In genomic region chr10:71850745-71851629, GRCh38 we compare ENCODE assay signal across 8 cellular contexts. TPM values are rescaled to one million over a fixed set of nuclear protein-coding genes. Genes with fewer than 3 reads are reported as not detected.
DNase-seq lines count a peak whose midpoint lies in the region; ATAC-seq and TF ChIP-seq lines count a peak whose summit lies in the region.

TSS of gene PSAP (minus strand) at chr10:71851251. CDS start at chr10:71851221, 30 bp downstream.

- H3K4me3 ChIP-seq in Jurkat, Clone E6-1 (ENCODE audit: low read length) = peak within 1 kb of the TSS; percentile 98
- H3K4me3 ChIP-seq in PC-9 (peak within 1 kb of the TSS; percentile 87), mucosa of descending colon (peak within 1 kb of the TSS; percentile 95)

- ATAC-seq in GM21619 (IDR thresholded peaks at IDR 0.05; ENCODE audit: unreplicated experiment) (peak; percentile 95), mucosa of descending colon (peak; percentile 98)

- H3K9me2 ChIP-seq in PC-9 (ENCODE audit: insufficient read depth) = no peaks in the 10 kb centered on the region

- H3K4me1 ChIP-seq in PC-9 (replicated peaks; ENCODE audit: insufficient read depth) (peaks cover 46% of the 10 kb centered on the region), mucosa of descending colon (ENCODE audit: low read depth) (peaks cover 7% of the 10 kb centered on the region)

- H3K36me3 ChIP-seq in PC-9 (ENCODE audit: low read depth) = no peaks in the 10 kb centered on the region
- H3K36me3 ChIP-seq in mucosa of descending colon (ENCODE audit: low read depth) = no peaks in the 10 kb centered on the region

- H2AFZ ChIP-seq in PC-9 = peak within 1 kb of the TSS; percentile 74

- no TSS peak for BruUV-seq in PC-9 (replicated peaks; lab: Mats Ljungman, UMichigan)

- H3F3A ChIP-seq in PC-9 (ENCODE audit: insufficient read depth, low read depth) = peaks cover 9% of the 10 kb centered on the region; the same call in 1 of the 2 replicates

- H3K27ac ChIP-seq in PC-9 (peak within 1 kb of the TSS; percentile 76), epithelial cell of prostate (peak within 1 kb of the TSS; percentile 85)

- no peaks in the 10 kb centered on the region for H3K27me3 ChIP-seq in PC-9 (ENCODE audit: insufficient read depth, low read depth)

- no peaks in the 10 kb centered on the region for H3K9me3 ChIP-seq in PC-9 (ENCODE audit: insufficient read depth, low read depth)
- H3K9me3 ChIP-seq in mucosa of descending colon = no peaks in the 10 kb centered on the region

- intact Hi-C loops in PC-9 (cut with micrococcal nuclease; ENCODE audit: unreplicated experiment) = loop anchor here (1.0 kb wide), 2 partner anchors 9 to 13 kb away; no protein-coding TSS in a partner anchor
- intact Hi-C loops in mucosa of descending colon (cut with DNase I, micrococcal nuclease) = no loop called here

- H3K4me2 ChIP-seq in PC-9 = peak within 1 kb of the TSS; percentile 98

- TF ChIP-seq CTCF in PC-9 (conservative IDR thresholded peaks at IDR 0.05) = no peak
- TF ChIP-seq CTCF in mucosa of descending colon (IDR thresholded peaks at IDR 0.05) = no peak

- CTCF ChIA-PET in PC-9 (lab: Charles Lee) = interaction anchor here (0.5 to 0.9 kb wide), 4 partner anchors 45 to 950 kb away, joined by 3 to 15 read pairs (median 3); no protein-coding TSS in a partner anchor

- peaks cover 29% of the 10 kb centered on the region for H4K20me1 ChIP-seq in PC-9 (ENCODE audit: insufficient read depth)

- peaks cover 50% of the 10 kb centered on the region for H3K79me2 ChIP-seq in PC-9 (ENCODE audit: low read depth)

- DNase-seq in DMS153 (lab: John Stamatoyannopoulos, UW) = peak; percentile 93
- peak; percentile 95 for DNase-seq in Jurkat, Clone E6-1 (ENCODE audit: low read depth, low spot score)
- DNase-seq in PC-9 = peak; percentile 97 to 100
- DNase-seq in activated T-cell treated with anti-CD3 and anti-CD28 coated beads, Interleukin-2, amount 50 U/mL, for 1 hour = peak; percentile 98
- DNase-seq in epithelial cell of prostate (ENCODE audit: low read depth, low spot score) = peak; percentile 81
- peak; percentile 99 to 100 (median 99) for DNase-seq in mucosa of descending colon
- DNase-seq in stimulated activated CD8-positive, alpha-beta memory T cell treated with anti-CD3 and anti-CD28 coated beads, Interleukin-4, amount 100 ng/mL, for 24 hours (ENCODE audit: low read depth) = peak; percentile 99

- POLR2A ChIA-PET in PC-9 (lab: Charles Lee; ENCODE audit: unreplicated experiment) = interaction anchor here (0.6 to 1.0 kb wide), 14 partner anchors 9 to 961 kb away, joined by 3 to 11 read pairs (median 6); no protein-coding TSS in a partner anchor

RNA-seq across cellular contexts. Expression of gene PSAP, which starts in this region (rescaled TPM):
- polyA plus RNA-seq in Jurkat, Clone E6-1 (2012; ENCODE audit: insufficient read depth, insufficient read length) = 254 TPM
- total RNA-seq in PC-9 (2021) = 683 and 1,027 TPM in 2 replicates
- 100 to 1,000 TPM; 561 to 810 (median 653) TPM for total RNA-seq in mucosa of descending colon

Comparison
In these comparisons a context has a peak if more than half of its experiments do, and no peak if none do; other contexts are left out.
1. Peak in every context shown above with its lines: DNase-seq, ATAC-seq, H3K4me3 ChIP-seq and H3K27ac ChIP-seq.